Comparison of ENCODE assay signal across 8 cellular contexts in the genomic region with DNA sequence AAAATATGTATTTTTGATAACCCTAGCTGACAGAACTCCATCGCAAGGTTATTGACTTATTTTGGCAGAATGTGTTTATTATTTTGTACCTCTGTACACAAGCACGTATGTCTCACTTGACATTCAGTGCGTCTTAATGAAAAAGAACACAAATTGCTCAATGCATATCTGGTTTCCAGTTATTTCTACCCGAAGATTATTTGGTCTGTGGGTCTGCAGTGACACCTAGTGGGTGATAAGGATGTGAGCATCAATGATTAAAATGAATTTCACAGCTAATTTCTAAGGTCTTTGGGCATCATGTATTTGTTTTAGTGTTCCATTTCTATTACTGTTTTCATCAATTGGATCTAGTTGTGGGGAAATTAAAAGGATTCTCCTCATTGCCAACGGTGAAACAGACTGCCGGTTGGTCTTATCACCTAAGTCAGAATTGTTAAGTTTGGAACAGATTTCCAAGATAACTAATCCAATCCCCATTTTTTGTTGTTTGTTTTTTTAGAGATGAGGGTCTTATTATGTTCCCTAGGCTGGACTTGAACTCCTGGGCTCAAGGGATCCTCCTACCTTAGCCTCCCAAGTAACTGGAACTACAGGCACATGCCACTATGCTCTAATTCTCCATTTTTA.
DNase-seq lines count a peak whose midpoint lies in the region; ATAC-seq and TF ChIP-seq lines count a peak whose summit lies in the region.

No MANE protein-coding gene starts in this region.

- H3K27ac ChIP-seq in KMS-11 (no peak overlapping the region), RWPE1 (no peak overlapping the region)

- POLR2A ChIA-PET in RWPE1 (lab: Yijun Ruan, JAX; ENCODE audit: low non-redundant PET): no interaction called here

- H3K27me3 ChIP-seq in KMS-11 (ENCODE audit: insufficient read depth, low read depth): no peaks in the 10 kb centered on the region

- H3K4me2 ChIP-seq in KMS-11: no peak overlapping the region

- CTCF ChIA-PET in RWPE1 (lab: Yijun Ruan, JAX): interaction anchor here (0.5 to 1.6 kb wide), 11 partner anchors 9 to 841 kb away, joined by 3 to 25 read pairs (median 4); no protein-coding TSS in a partner anchor

- in situ Hi-C loops in astrocyte of the cerebellum (cut with HindIII; ENCODE audit: low sequenced_read_pairs): loop anchor here (25.0 kb wide), 1 partner anchor 557 kb away; a partner anchor contains a TSS

- no peaks in the 10 kb centered on the region for H3K4me1 ChIP-seq in KMS-11 (ENCODE audit: low read depth, poor library complexity, severe bottlenecking)

- H3K4me3 ChIP-seq in KMS-11 (IDR thresholded peaks at IDR 0.05; ENCODE audit: insufficient read depth, low read depth, low read length): no peak overlapping the region
- H3K4me3 ChIP-seq in astrocyte of the cerebellum (ENCODE audit: low read depth, low read length): no peak overlapping the region

- no peak overlapping the region for H2AFZ ChIP-seq in KMS-11 (ENCODE audit: low read depth)

- TF ChIP-seq CTCF in KMS-11 (conservative IDR thresholded peaks at IDR 0.05; ENCODE audit: low read depth, low read length) (peak; percentile 62), RWPE1 (conservative IDR thresholded peaks at IDR 0.05; ENCODE audit: low read depth) (peak; percentile 88), astrocyte of the cerebellum (IDR thresholded peaks at IDR 0.05; ENCODE audit: low read depth, low read length, missing control alignments) (peak; percentile 70)

- no peaks in the 10 kb centered on the region for H3K36me3 ChIP-seq in KMS-11 (ENCODE audit: insufficient read depth)

- ATAC-seq in GM21367 (IDR thresholded peaks at IDR 0.05; ENCODE audit: unreplicated experiment) (no peak), HG02642 (IDR thresholded peaks at IDR 0.05; ENCODE audit: poor library complexity, unreplicated experiment) (no peak)

- H3K9ac ChIP-seq in KMS-11: no peak overlapping the region

- H3K79me2 ChIP-seq in KMS-11 (ENCODE audit: insufficient read depth, low read depth): no peaks in the 10 kb centered on the region

- DNase-seq in ELR (ENCODE audit: low read depth) (peak; percentile 80), RWPE1 (ENCODE audit: low spot score) (peak; percentile 60), astrocyte of the cerebellum (ENCODE audit: low read depth) (peak; percentile 62), hepatic stellate cell (ENCODE audit: low spot score) (peak; percentile 36)
- peak; percentile 24 for DNase-seq in stimulated activated CD4-positive, alpha-beta T cell treated with anti-CD3 and anti-CD28 coated beads, Interleukin-1b, Interleukin-23, amount 100 ng/mL, for 48 hours

- H4K20me1 ChIP-seq in KMS-11 (ENCODE audit: insufficient read depth): no peaks in the 10 kb centered on the region

Comparison
In these comparisons a context has a peak if more than half of its experiments do, and no peak if none do; other contexts are left out.
1. DNase-seq: peak in every context shown above with its lines; median percentile 80 in ELR; 62 in astrocyte of the cerebellum; 60 in RWPE1; 36 in hepatic stellate cell; 24 in stimulated activated CD4-positive, alpha-beta T cell treated with anti-CD3 and anti-CD28 coated beads, Interleukin-1b, Interleukin-23, amount 100 ng/mL, for 48 hours.